Comparison of ENCODE assay signal across 24 cellular contexts in the genomic region with DNA sequence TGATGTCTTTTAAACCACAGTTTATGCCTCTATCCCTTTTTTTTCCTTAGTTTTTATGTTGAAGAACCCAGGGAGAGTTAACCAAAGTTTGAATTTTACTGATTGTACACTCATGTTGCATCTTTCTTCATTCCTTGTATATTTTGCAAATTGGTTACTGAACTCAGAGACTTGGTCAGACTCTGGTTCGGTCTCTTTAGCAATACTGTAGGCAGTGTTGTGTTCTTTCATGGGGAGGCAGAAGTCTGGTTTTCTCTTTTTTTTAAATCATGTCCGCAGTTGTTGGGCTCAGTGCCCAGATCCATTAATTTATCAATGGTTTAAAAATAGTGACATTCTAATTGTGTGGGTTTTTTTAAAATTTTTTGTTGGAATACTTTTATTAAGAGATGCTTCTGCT. TPM values are rescaled to one million over a fixed set of nuclear protein-coding genes. Genes with fewer than 3 reads are reported as not detected.
DNase-seq lines count a peak whose midpoint lies in the region; ATAC-seq and TF ChIP-seq lines count a peak whose summit lies in the region.
"Had no signal": no experiment of that assay in that cellular context is flagged by ENCODE, and none has a peak within 500 bp of the region (broad histone marks: within the 10 kb centered on the region; RNA-seq: fewer than 3 reads in every experiment).

No MANE protein-coding gene starts in this region.

- H3K4me1 Mint-ChIP-seq in CD8-positive, alpha-beta memory T cell = peaks cover 38 to 76% (median 65%) of the 10 kb centered on the region in 3 donors

- no peak overlapping the region for H3K4me3 ChIP-seq in CD8-positive, alpha-beta memory T cell (ENCODE audit: low read length)
- H3K4me3 ChIP-seq in SU-DHL-6 (ENCODE audit: insufficient read depth, low read length, poor library complexity, severe bottlenecking) (peak overlapping the region; percentile 4), fibroblast of mammary gland (ENCODE audit: control insufficient read depth, low read depth, low read length) (no peak overlapping the region), osteoblast (ENCODE audit: insufficient read depth, low read length) (no peak overlapping the region), lower leg skin (ENCODE audit: low read depth, poor library complexity, severe bottlenecking) (no peak overlapping the region)
- H3K4me3 ChIP-seq: breast epithelium, left lung, ovary had no signal

- H3K4me1 ChIP-seq in CD8-positive, alpha-beta memory T cell (ENCODE audit: insufficient read depth, low read length) = peaks cover 11% of the 10 kb centered on the region
- H3K4me1 ChIP-seq in osteoblast (ENCODE audit: insufficient read depth, low read length) (peaks cover 27% of the 10 kb centered on the region), foreskin keratinocyte (peaks cover 19% of the 10 kb centered on the region)

- no peaks in the 10 kb centered on the region for H3K27me3 ChIP-seq in CD8-positive, alpha-beta memory T cell (ENCODE audit: insufficient read depth, low read length, poor library complexity, severe bottlenecking)
- H3K27me3 ChIP-seq in SU-DHL-6 (ENCODE audit: low read length) = no peaks in the 10 kb centered on the region
- no peaks in the 10 kb centered on the region for H3K27me3 ChIP-seq in osteoblast (ENCODE audit: insufficient read depth, low read length)
- H3K27me3 ChIP-seq in foreskin keratinocyte = no peaks in the 10 kb centered on the region
- H3K27me3 ChIP-seq: breast epithelium, left lung, ovary had no signal

- H4K20me1 ChIP-seq in SU-DHL-6 (ENCODE audit: low read depth, low read length) (no peaks in the 10 kb centered on the region), osteoblast (ENCODE audit: insufficient read depth, low read length) (peaks cover 63% of the 10 kb centered on the region)

- peak overlapping the region in 5 of 8 donors; percentile 6 to 95 (median 72) for H3K27ac Mint-ChIP-seq in CD8-positive, alpha-beta memory T cell
- H3K27ac Mint-ChIP-seq: activated naive CD8-positive, alpha-beta T cell treated with anti-CD3 and anti-CD28 coated beads, Interleukin-2, amount 10 ng/mL, durations not matched to agents 7 days and 5 days; T-helper 2 cell treated with Interferon-gamma antibody and Interleukin-4, amounts not matched to agents 5 μg/mL and 100 μg/mL, for 36 hours had no signal

- peaks cover 84% of the 10 kb centered on the region for H3F3A ChIP-seq in SU-DHL-6 (ENCODE audit: insufficient read depth)

- peak overlapping the region; percentile 30 for H3K9ac ChIP-seq in SU-DHL-6 (ENCODE audit: low read length)

- no peak for DNase-seq in CD8-positive, alpha-beta memory T cell
- DNase-seq in fibroblast of mammary gland (ENCODE audit: low read depth) (peak; percentile 64), osteoblast (ENCODE audit: insufficient read length, low spot score, missing footprints) (no peak), lower leg skin (ENCODE audit: low spot score in 2 of 2) (no peak), NCI-H1417 (lab: John Stamatoyannopoulos, UW) (no peak), foreskin keratinocyte (no peak)
- DNase-seq: activated CD8-positive, alpha-beta memory T cell treated with anti-CD3 and anti-CD28 coated beads for 24 hours; activated naive CD8-positive, alpha-beta T cell treated with anti-CD3 and anti-CD28 coated beads, Interleukin-2, amount 10 ng/mL, durations not matched to agents 7 days and 5 days; dermis blood vessel endothelial cell; H7; left lung; NCI-H146; NCI-H2171 treated with DMSO at 0.1 percent for 48 hours; NCI-H748 treated with DMSO at 0.1 percent for 48 hours; ovary; SIG-M5; stimulated activated naive CD4-positive, alpha-beta T cell treated with Interleukin-2 at 50 U/mL for 16 hours; trophoblast cell had no signal

- POLR2A ChIA-PET in CD8-positive, alpha-beta memory T cell (lab: Charles Lee) = no interaction called here

- H3K9me3 ChIP-seq in CD8-positive, alpha-beta memory T cell (ENCODE audit: low read length) = no peaks in the 10 kb centered on the region
- H3K9me3 ChIP-seq in SU-DHL-6 (ENCODE audit: insufficient read depth, low read length) (no peaks in the 10 kb centered on the region), osteoblast (ENCODE audit: low read depth, low read length) (no peaks in the 10 kb centered on the region)
- H3K9me3 ChIP-seq: breast epithelium, left lung, ovary had no signal

- H3K4me3 Mint-ChIP-seq in CD8-positive, alpha-beta memory T cell = no peak overlapping the region
- H3K4me3 Mint-ChIP-seq: activated naive CD8-positive, alpha-beta T cell treated with anti-CD3 and anti-CD28 coated beads, Interleukin-2, amount 10 ng/mL, durations not matched to agents 7 days and 5 days; T-helper 2 cell treated with Interferon-gamma antibody and Interleukin-4, amounts not matched to agents 5 μg/mL and 100 μg/mL, for 36 hours had no signal

- H3K36me3 Mint-ChIP-seq in CD8-positive, alpha-beta memory T cell = peaks cover 0 to 4% (median 1%) of the 10 kb centered on the region in 3 donors

- H3K27me3 Mint-ChIP-seq in CD8-positive, alpha-beta memory T cell = no peaks in the 10 kb centered on the region
- H3K27me3 Mint-ChIP-seq: activated naive CD8-positive, alpha-beta T cell treated with anti-CD3 and anti-CD28 coated beads, Interleukin-2, amount 10 ng/mL, durations not matched to agents 7 days and 5 days had no signal

- WGBS in lower leg skin, 2 donors = 27 to 37% methylated on average over 2 of the region's 2 CpGs

- H3K79me2 ChIP-seq in SU-DHL-6 (ENCODE audit: insufficient read depth, low read length) (peaks cover 99% of the 10 kb centered on the region), osteoblast (ENCODE audit: insufficient read depth, low read length) (peaks cover 94% of the 10 kb centered on the region)

- no peak for TF ChIP-seq POLR2A in lower leg skin (IDR thresholded peaks at IDR 0.05)

- TF ChIP-seq CTCF in SU-DHL-6 (IDR thresholded peaks at IDR 0.05; ENCODE audit: insufficient read depth, low read length, poor library complexity, severe bottlenecking) = no peak
- TF ChIP-seq CTCF in fibroblast of mammary gland (conservative IDR thresholded peaks at IDR 0.05; ENCODE audit: control insufficient read depth, insufficient read depth, low read depth, low read length) = no peak
- TF ChIP-seq CTCF in osteoblast (IDR thresholded peaks at IDR 0.05; ENCODE audit: extremely low read depth, low read depth, low read length) = no peak
- TF ChIP-seq CTCF in lower leg skin (IDR thresholded peaks at IDR 0.05) = no peak
- no peak for TF ChIP-seq CTCF in foreskin keratinocyte (conservative IDR thresholded peaks at IDR 0.05)

- H2AFZ ChIP-seq in SU-DHL-6 (ENCODE audit: low read depth, low read length, severe bottlenecking) (no peak overlapping the region), osteoblast (ENCODE audit: low read length) (no peak overlapping the region)

- H3K4me2 ChIP-seq in SU-DHL-6 (ENCODE audit: low read depth, low read length, poor library complexity, severe bottlenecking) = peak overlapping the region; percentile 78
- no peak overlapping the region for H3K4me2 ChIP-seq in osteoblast (ENCODE audit: insufficient read depth, low read length)

- ATAC-seq in foreskin keratinocyte = no peak
- ATAC-seq: activated CD4-positive, CD25-positive, alpha-beta regulatory T cell treated with anti-CD3 and anti-CD28 coated beads, Interleukin-2, amount 50 U/mL, for 24 hours; left lung; sciatic nerve had no signal

- no peaks in the 10 kb centered on the region for H3K9me2 ChIP-seq in SU-DHL-6 (replicated peaks; ENCODE audit: insufficient read depth, low read length)

- no peak overlapping the region for H3K27ac ChIP-seq in CD8-positive, alpha-beta memory T cell (ENCODE audit: low read depth, low read length)
- H3K27ac ChIP-seq in SU-DHL-6 (ENCODE audit: low read depth, low read length) = peak overlapping the region; percentile 94
- peak overlapping the region; percentile 36 for H3K27ac ChIP-seq in osteoblast (ENCODE audit: low read depth, low read length)
- H3K27ac ChIP-seq in foreskin keratinocyte = no peak overlapping the region
- H3K27ac ChIP-seq: breast epithelium, epithelial cell of prostate, ovary had no signal

- CTCF ChIA-PET in CD8-positive, alpha-beta memory T cell (lab: Charles Lee) = interaction anchor here (2.0 kb wide), 1 partner anchor 26 kb away, joined by 7 read pairs; no protein-coding TSS in a partner anchor

- no peaks in the 10 kb centered on the region for H3K9me3 Mint-ChIP-seq in CD8-positive, alpha-beta memory T cell
- H3K9me3 Mint-ChIP-seq: activated naive CD8-positive, alpha-beta T cell treated with anti-CD3 and anti-CD28 coated beads, Interleukin-2, amount 10 ng/mL, durations not matched to agents 7 days and 5 days; T-helper 2 cell treated with Interferon-gamma antibody and Interleukin-4, amounts not matched to agents 5 μg/mL and 100 μg/mL, for 36 hours had no signal

- intact Hi-C loops in lower leg skin (cut with DNase I; ENCODE audit: low total_unique reads) = no loop called here

- H3K36me3 ChIP-seq in CD8-positive, alpha-beta memory T cell (ENCODE audit: insufficient read depth, low read length) = no peaks in the 10 kb centered on the region
- H3K36me3 ChIP-seq in SU-DHL-6 (ENCODE audit: low read length) (no peaks in the 10 kb centered on the region), osteoblast (ENCODE audit: insufficient read depth, low read length) (no peaks in the 10 kb centered on the region)
- H3K36me3 ChIP-seq: breast epithelium, left lung, ovary had no signal

RNA-seq across cellular contexts. Expression of a gene that starts 23.4 kb away (rescaled TPM):
- 10 to 100 TPM; 28.8 to 30.3 TPM for total RNA-seq in CD8-positive, alpha-beta memory T cell
- polyA plus RNA-seq in CD8-positive, alpha-beta memory T cell = 18.0 TPM
- total RNA-seq in osteoblast (21.4 and 22.4 TPM in 2 replicates), lower leg skin (10 to 100 TPM; 30.4 to 39.9 (median 36.5) TPM), foreskin keratinocyte (28.7 and 31.1 TPM in 2 replicates)
- polyA plus RNA-seq in foreskin keratinocyte = 24.7 and 25.4 TPM in 2 replicates

RNA-seq across cellular contexts. Expression of a gene that starts 45.0 kb away (rescaled TPM):
- total RNA-seq in CD8-positive, alpha-beta memory T cell = under 1 TPM; 0.72 to 0.84 TPM
- not detected for polyA plus RNA-seq in CD8-positive, alpha-beta memory T cell
- total RNA-seq in osteoblast (2.2 and 3.5 TPM in 2 replicates), lower leg skin (10 to 100 TPM; 37.1 to 84.0 (median 52.1) TPM), foreskin keratinocyte (89.9 and 199 TPM in 2 replicates)
- polyA plus RNA-seq in foreskin keratinocyte = 127 and 247 TPM in 2 replicates
- total RNA-seq: activated naive CD8-positive, alpha-beta T cell treated with anti-CD3 and anti-CD28 coated beads, Interleukin-2, amount 10 ng/mL, durations not matched to agents 7 days and 5 days; H7; sciatic nerve had no signal
- polyA plus RNA-seq: ovary had no signal

Comparison
In these comparisons a context has a peak if more than half of its experiments do, and no peak if none do; other contexts are left out.
1. H3K27ac ChIP-seq: peak in SU-DHL-6 (single experiment) and osteoblast (single experiment); none in CD8-positive, alpha-beta memory T cell (single experiment) and foreskin keratinocyte (single experiment).